33 cellular contexts compared by ENCODE assay signal in the genomic region with DNA sequence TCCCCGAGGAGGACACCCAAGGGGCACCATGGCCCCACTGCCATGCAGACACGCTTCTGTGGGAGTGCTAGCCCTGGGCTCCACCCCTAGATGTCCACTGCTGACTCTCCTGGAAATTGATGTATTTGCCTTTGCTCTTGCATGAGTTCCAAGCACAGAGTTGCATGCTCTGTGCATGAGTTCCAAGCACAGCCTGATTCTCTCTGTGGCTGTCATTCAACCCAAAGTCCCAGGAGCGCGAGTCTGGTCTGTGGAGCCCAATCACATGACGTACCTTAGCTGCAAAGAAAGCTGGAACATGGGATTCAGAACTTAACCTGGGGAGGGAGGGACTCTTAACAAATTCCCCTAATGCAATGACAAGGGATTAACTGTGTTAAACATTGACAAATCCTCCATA.
"Had no signal": no experiment of that assay in that cellular context is flagged by ENCODE, and none has a peak within 500 bp of the region (broad histone marks: within the 10 kb centered on the region; RNA-seq: fewer than 3 reads in every experiment).

No MANE protein-coding gene starts in this region.

- H3K4me1 Mint-ChIP-seq: activated CD4-positive, alpha-beta T cell treated with anti-CD3 and anti-CD28 coated beads for 36 hours; activated CD4-positive, alpha-beta T cell treated with anti-CD3 and anti-CD28 coated beads, Interleukin-2, amount 10 ng/mL, durations not matched to agents 24 days and 14 days; activated CD8-positive, alpha-beta memory T cell treated with anti-CD3 and anti-CD28 coated beads, Interleukin-2, amount 10 ng/mL, durations not matched to agents 7 days and 5 days; activated naive CD4-positive, alpha-beta T cell treated with anti-CD3 and anti-CD28 coated beads, Interleukin-2, amount 50 U/mL, for 24 hours; activated naive CD8-positive, alpha-beta T cell treated with anti-CD3 and anti-CD28 coated beads for 36 hours; activated naive CD8-positive, alpha-beta T cell treated with anti-CD3 and anti-CD28 coated beads, Interleukin-2, amount 50 U/mL, for 24 hours had no signal

- H3K27me3 ChIP-seq: adrenal gland, body of pancreas, esophagus squamous epithelium, gastroesophageal sphincter had no signal

- H3K27me3 Mint-ChIP-seq: activated CD4-positive, alpha-beta memory T cell treated with anti-CD3 and anti-CD28 coated beads for 36 hours; activated CD4-positive, alpha-beta T cell treated with anti-CD3 and anti-CD28 coated beads for 36 hours; activated CD4-positive, alpha-beta T cell treated with anti-CD3 and anti-CD28 coated beads, Interleukin-2, amount 10 ng/mL, durations not matched to agents 24 days and 14 days; activated CD8-positive, alpha-beta memory T cell treated with anti-CD3 and anti-CD28 coated beads, Interleukin-2, amount 10 ng/mL, durations not matched to agents 7 days and 5 days; activated naive CD8-positive, alpha-beta T cell treated with anti-CD3 and anti-CD28 coated beads for 36 hours; activated naive CD8-positive, alpha-beta T cell treated with anti-CD3 and anti-CD28 coated beads, Interleukin-2, amount 50 U/mL, for 24 hours; effector memory CD8-positive, alpha-beta T cell had no signal

- DNase-seq: activated CD4-positive, alpha-beta memory T cell treated with anti-CD3 and anti-CD28 coated beads for 36 hours; activated CD4-positive, alpha-beta T cell treated with anti-CD3 and anti-CD28 coated beads for 36 hours; activated CD4-positive, alpha-beta T cell treated with anti-CD3 and anti-CD28 coated beads, Interleukin-2, amount 10 ng/mL, durations not matched to agents 24 days and 14 days; activated CD4-positive, CD25-positive, alpha-beta regulatory T cell; activated CD4-positive, CD25-positive, alpha-beta regulatory T cell treated with anti-CD3 and anti-CD28 coated beads, Interleukin-2, amount 50 U/mL, for 72 hours; activated CD8-positive, alpha-beta memory T cell treated with anti-CD3 and anti-CD28 coated beads, Interleukin-2, amount 10 ng/mL, durations not matched to agents 7 days and 5 days; activated CD8-positive, alpha-beta memory T cell treated with anti-CD3 and anti-CD28 coated beads, Interleukin-2, amount 50 U/mL, for 4 hours; activated CD8-positive, alpha-beta T cell treated with anti-CD3 and anti-CD28 coated beads, Interleukin-2, amount 10 ng/mL, durations not matched to agents 7 days and 5 days; activated effector memory CD4-positive, alpha-beta T cell treated with anti-CD3 and anti-CD28 coated beads, Interleukin-2, amount 50 U/mL, for 16 hours; activated naive CD4-positive, alpha-beta T cell treated with anti-CD3 and anti-CD28 coated beads for 36 hours; activated naive CD8-positive, alpha-beta T cell treated with anti-CD3 and anti-CD28 coated beads for 36 hours; activated naive CD8-positive, alpha-beta T cell treated with anti-CD3 and anti-CD28 coated beads, Interleukin-2, amount 50 U/mL, for 24 hours; activated T-cell treated with anti-CD3 and anti-CD28 coated beads, Interleukin-2, amount 50 U/mL, for 1 hour; activated T-cell treated with anti-CD3 and anti-CD28 coated beads, Interleukin-2, amount 50 U/mL, for 48 hours; adrenal gland; amygdala; aorta; body of pancreas; caudate nucleus; dermis blood vessel endothelial cell; effector CD4-positive, alpha-beta T cell; effector memory CD8-positive, alpha-beta T cell; esophagus squamous epithelium; foreskin melanocyte; T-helper 2 cell had no signal

- H3K4me3 ChIP-seq: adrenal gland, body of pancreas, coronary artery, esophagus squamous epithelium, gastroesophageal sphincter had no signal

- H3K36me3 Mint-ChIP-seq: activated CD4-positive, alpha-beta memory T cell treated with anti-CD3 and anti-CD28 coated beads for 36 hours; activated CD8-positive, alpha-beta memory T cell treated with anti-CD3 and anti-CD28 coated beads, Interleukin-2, amount 10 ng/mL, durations not matched to agents 7 days and 5 days; activated naive CD4-positive, alpha-beta T cell treated with anti-CD3 and anti-CD28 coated beads, Interleukin-2, amount 50 U/mL, for 24 hours; activated naive CD8-positive, alpha-beta T cell treated with anti-CD3 and anti-CD28 coated beads for 36 hours had no signal

- H3K36me3 ChIP-seq: adrenal gland, esophagus squamous epithelium, gastroesophageal sphincter had no signal

- H3K4me3 Mint-ChIP-seq: activated CD4-positive, alpha-beta memory T cell treated with anti-CD3 and anti-CD28 coated beads for 36 hours; activated CD4-positive, alpha-beta T cell treated with anti-CD3 and anti-CD28 coated beads for 36 hours; activated CD4-positive, alpha-beta T cell treated with anti-CD3 and anti-CD28 coated beads, Interleukin-2, amount 10 ng/mL, durations not matched to agents 24 days and 14 days; activated CD8-positive, alpha-beta memory T cell treated with anti-CD3 and anti-CD28 coated beads, Interleukin-2, amount 10 ng/mL, durations not matched to agents 7 days and 5 days; activated CD8-positive, alpha-beta T cell treated with anti-CD3 and anti-CD28 coated beads, Interleukin-2, amount 10 ng/mL, durations not matched to agents 7 days and 5 days; activated naive CD4-positive, alpha-beta T cell treated with anti-CD3 and anti-CD28 coated beads for 36 hours; activated naive CD4-positive, alpha-beta T cell treated with anti-CD3 and anti-CD28 coated beads, Interleukin-2, amount 50 U/mL, for 24 hours; activated naive CD8-positive, alpha-beta T cell treated with anti-CD3 and anti-CD28 coated beads for 36 hours; activated naive CD8-positive, alpha-beta T cell treated with anti-CD3 and anti-CD28 coated beads, Interleukin-2, amount 50 U/mL, for 24 hours; activated T-helper 1 cell treated with anti-CD3 and anti-CD28 coated beads, Interleukin-12 subunit alpha, Interleukin-12 subunit beta, Interleukin-2, Interleukin-4 antibody, amounts not matched to agents 30 ng/mL and 10 ng/mL and 1 ng/mL, durations not matched to agents 14 hours and 24 hours and 36 hours; effector memory CD8-positive, alpha-beta T cell had no signal

- H3K9me3 ChIP-seq: adrenal gland, body of pancreas, esophagus squamous epithelium, gastroesophageal sphincter had no signal

- H3K27ac ChIP-seq: adrenal gland, body of pancreas, coronary artery, epithelial cell of prostate, esophagus squamous epithelium, gastroesophageal sphincter had no signal

- ATAC-seq: activated CD4-positive, alpha-beta T cell treated with anti-CD3 and anti-CD28 coated beads for 36 hours; activated CD8-positive, alpha-beta memory T cell treated with anti-CD3 and anti-CD28 coated beads, Interleukin-2, amount 10 ng/mL, durations not matched to agents 7 days and 5 days; activated CD8-positive, alpha-beta T cell treated with anti-CD3 and anti-CD28 coated beads, Interleukin-2, amount 10 ng/mL, durations not matched to agents 7 days and 5 days; activated naive CD8-positive, alpha-beta T cell treated with anti-CD3 and anti-CD28 coated beads, Interleukin-2, amount 50 U/mL, for 24 hours; body of pancreas; effector memory CD8-positive, alpha-beta T cell; gastroesophageal sphincter had no signal

- H3K27ac Mint-ChIP-seq: activated CD4-positive, alpha-beta memory T cell treated with anti-CD3 and anti-CD28 coated beads for 36 hours; activated CD4-positive, alpha-beta T cell treated with anti-CD3 and anti-CD28 coated beads for 36 hours; activated CD4-positive, alpha-beta T cell treated with anti-CD3 and anti-CD28 coated beads, Interleukin-2, amount 10 ng/mL, durations not matched to agents 24 days and 14 days; activated CD8-positive, alpha-beta memory T cell treated with anti-CD3 and anti-CD28 coated beads, Interleukin-2, amount 10 ng/mL, durations not matched to agents 7 days and 5 days; activated CD8-positive, alpha-beta T cell treated with anti-CD3 and anti-CD28 coated beads, Interleukin-2, amount 10 ng/mL, durations not matched to agents 7 days and 5 days; activated naive CD4-positive, alpha-beta T cell treated with anti-CD3 and anti-CD28 coated beads for 36 hours; activated naive CD4-positive, alpha-beta T cell treated with anti-CD3 and anti-CD28 coated beads, Interleukin-2, amount 50 U/mL, for 24 hours; activated naive CD8-positive, alpha-beta T cell treated with anti-CD3 and anti-CD28 coated beads for 36 hours; activated naive CD8-positive, alpha-beta T cell treated with anti-CD3 and anti-CD28 coated beads, Interleukin-2, amount 50 U/mL, for 24 hours; activated T-helper 1 cell treated with anti-CD3 and anti-CD28 coated beads, Interleukin-12 subunit alpha, Interleukin-12 subunit beta, Interleukin-2, Interleukin-4 antibody, amounts not matched to agents 30 ng/mL and 10 ng/mL and 1 ng/mL, durations not matched to agents 14 hours and 24 hours and 36 hours; activated T-helper 2 cell treated with anti-CD3 and anti-CD28 coated beads, Interferon-gamma antibody, Interleukin-2, Interleukin-4, amounts not matched to agents 10 μg/mL and 5 μg/mL and 100 μg/mL, durations not matched to agents 14 hours and 24 hours and 36 hours; effector memory CD8-positive, alpha-beta T cell had no signal

- H3K4me1 ChIP-seq: body of pancreas, esophagus squamous epithelium, gastroesophageal sphincter had no signal

- H3K9me3 Mint-ChIP-seq: activated CD4-positive, alpha-beta T cell treated with anti-CD3 and anti-CD28 coated beads, Interleukin-2, amount 10 ng/mL, durations not matched to agents 24 days and 14 days; activated naive CD4-positive, alpha-beta T cell treated with anti-CD3 and anti-CD28 coated beads for 36 hours; activated naive CD4-positive, alpha-beta T cell treated with anti-CD3 and anti-CD28 coated beads, Interleukin-2, amount 50 U/mL, for 24 hours; activated naive CD8-positive, alpha-beta T cell treated with anti-CD3 and anti-CD28 coated beads, Interleukin-2, amount 50 U/mL, for 24 hours; activated T-helper 1 cell treated with anti-CD3 and anti-CD28 coated beads, Interleukin-12 subunit alpha, Interleukin-12 subunit beta, Interleukin-2, Interleukin-4 antibody, amounts not matched to agents 30 ng/mL and 10 ng/mL and 1 ng/mL, durations not matched to agents 14 hours and 24 hours and 36 hours; activated T-helper 2 cell treated with anti-CD3 and anti-CD28 coated beads, Interferon-gamma antibody, Interleukin-2, Interleukin-4, amounts not matched to agents 10 μg/mL and 5 μg/mL and 100 μg/mL, durations not matched to agents 14 hours and 24 hours and 36 hours; effector memory CD8-positive, alpha-beta T cell had no signal

- FAIRE-seq: endometrium, endothelial cell of umbilical vein had no signal
